ENCODE assay signal across 9 cellular contexts in genomic region chr11:64208086-64208795, GRCh38. TPM values are rescaled to one million over a fixed set of nuclear protein-coding genes. Genes with fewer than 3 reads are reported as not detected.
DNase-seq lines count a peak whose midpoint lies in the region; ATAC-seq and TF ChIP-seq lines count a peak whose summit lies in the region.
"Had no signal": no experiment of that assay in that cellular context is flagged by ENCODE, and none has a peak within 500 bp of the region (broad histone marks: within the 10 kb centered on the region; RNA-seq: fewer than 3 reads in every experiment).

No MANE protein-coding gene starts in this region.

- H3F3A ChIP-seq in SU-DHL-6 (ENCODE audit: insufficient read depth), result peaks cover 15% of the 10 kb centered on the region

- H3K27ac ChIP-seq in SU-DHL-6 (ENCODE audit: low read depth, low read length) (peak overlapping the region; percentile 86), heart right ventricle (peak overlapping the region; percentile 82 to 99 (median 91))

- H3K27me3 ChIP-seq in SU-DHL-6 (ENCODE audit: low read length) (no peaks in the 10 kb centered on the region), heart right ventricle (no peaks in the 10 kb centered on the region), skeletal muscle satellite cell (ENCODE audit: control insufficient read depth, insufficient read depth, low read length) (no peaks in the 10 kb centered on the region), MG63 (no peaks in the 10 kb centered on the region)

- WGBS in heart right ventricle, 2 donors, result 75 to 85% methylated on average over 23 of the region's 23 CpGs

- H3K36me3 ChIP-seq in SU-DHL-6 (ENCODE audit: low read length) (no peaks in the 10 kb centered on the region; the same call in 1 of the 2 replicates), heart right ventricle (peaks cover 0 to 72% (median 18%) of the 10 kb centered on the region in 9 donors), skeletal muscle satellite cell (ENCODE audit: insufficient read depth, low read length) (peaks cover 47% of the 10 kb centered on the region), MG63 (peaks cover 40% of the 10 kb centered on the region)

- TF ChIP-seq CTCF in SU-DHL-6 (IDR thresholded peaks at IDR 0.05; ENCODE audit: insufficient read depth, low read length, poor library complexity, severe bottlenecking), result no peak
- no peak for TF ChIP-seq CTCF in heart right ventricle (IDR thresholded peaks at IDR 0.05)

- peak overlapping the region; percentile 72 for H3K4me3 ChIP-seq in SU-DHL-6 (ENCODE audit: insufficient read depth, low read length, poor library complexity, severe bottlenecking)
- peak overlapping the region in 9 of 10 donors; percentile 28 to 76 (median 51) for H3K4me3 ChIP-seq in heart right ventricle
- peak overlapping the region; percentile 70 for H3K4me3 ChIP-seq in skeletal muscle satellite cell (ENCODE audit: low read length)
- no peak overlapping the region for H3K4me3 ChIP-seq in MG63

- peak; percentile 2 for ATAC-seq in GM19455 (IDR thresholded peaks at IDR 0.05; ENCODE audit: unreplicated experiment)
- peak in 4 of 8 donors; percentile 1 to 15 (median 3) for ATAC-seq in heart right ventricle
- no peak for ATAC-seq in HG03439 (IDR thresholded peaks at IDR 0.05; ENCODE audit: unreplicated experiment)

- H3K9me3 ChIP-seq in SU-DHL-6 (ENCODE audit: insufficient read depth, low read length), result no peaks in the 10 kb centered on the region
- no peaks in the 10 kb centered on the region for H3K9me3 ChIP-seq in heart right ventricle
- no peaks in the 10 kb centered on the region for H3K9me3 ChIP-seq in skeletal muscle satellite cell (replicated peaks; ENCODE audit: low read length)
- no peaks in the 10 kb centered on the region for H3K9me3 ChIP-seq in MG63

- no peak overlapping the region for H2AFZ ChIP-seq in SU-DHL-6 (ENCODE audit: low read depth, low read length, severe bottlenecking)

- intact Hi-C loops in heart right ventricle (cut with DNase I), result loop anchor here in 3 of 10 donors (5.0 kb wide), 2 partner anchors 89 to 94 kb away; partner anchors contain the start of gene CATSPERZ (in 1 of the 3)

- H3K9ac ChIP-seq in SU-DHL-6 (ENCODE audit: low read length) (peak overlapping the region; percentile 89), skeletal muscle satellite cell (ENCODE audit: low read depth, low read length) (peak overlapping the region; percentile 84)

- no peaks in the 10 kb centered on the region; the same call in 1 of the 2 replicates for H3K79me2 ChIP-seq in SU-DHL-6 (ENCODE audit: insufficient read depth, low read length)

- DNase-seq in heart right ventricle (no peak), MG63 (no peak), DMS 273 (lab: John Stamatoyannopoulos, UW; ENCODE audit: unreplicated experiment) (no peak)
- DNase-seq in central memory CD4-positive, alpha-beta T cell, result no peak
- DNase-seq: NCI-H2227 treated with DMSO at 0.1 percent for 48 hours had no signal

- H3K9me2 ChIP-seq in SU-DHL-6 (replicated peaks; ENCODE audit: insufficient read depth, low read length), result no peaks in the 10 kb centered on the region

- H3K4me1 ChIP-seq in heart right ventricle, result peaks cover 7 to 55% (median 39%) of the 10 kb centered on the region in 9 donors
- H3K4me1 ChIP-seq in skeletal muscle satellite cell (ENCODE audit: control insufficient read depth, insufficient read depth, low read length), result peaks cover 47% of the 10 kb centered on the region

- H3K4me2 ChIP-seq in SU-DHL-6 (ENCODE audit: low read depth, low read length, poor library complexity, severe bottlenecking) (peak overlapping the region; percentile 97), skeletal muscle satellite cell (ENCODE audit: low read length) (peak overlapping the region; percentile 88)

- H4K20me1 ChIP-seq in SU-DHL-6 (ENCODE audit: low read depth, low read length), result no peaks in the 10 kb centered on the region

RNA-seq across cellular contexts. Expression of gene FERMT3, which starts 1.7 kb away (rescaled TPM):
- total RNA-seq in heart right ventricle, result 10 to 100 TPM in 1 of 10 donors, 1 to 10 TPM in 9; 2.3 to 30.8 (median 5.4) TPM
- 1 to 10 TPM; 7.5 to 9.2 TPM for polyA plus RNA-seq in heart right ventricle
- 8.6 and 9.4 TPM in 2 replicates for total RNA-seq in skeletal muscle satellite cell (2012; rRNA removed)
- not detected in 2 replicates for total RNA-seq in MG63 (2014; rRNA removed; shearing (Covaris generic); ENCODE audit: low replicate concordance)

RNA-seq across cellular contexts. Expression of gene TRPT1, which starts 17.7 kb away (rescaled TPM):
- total RNA-seq in heart right ventricle, result 10 to 100 TPM; 50.5 to 81.7 (median 61.4) TPM
- polyA plus RNA-seq in heart right ventricle, result 100 to 1,000 TPM in 1 of 2 donors, 10 to 100 TPM in 1; 87.2 to 188 TPM
- total RNA-seq in skeletal muscle satellite cell (2012; rRNA removed), result 27.1 and 29.9 TPM in 2 replicates
- 24.6 and 26.3 TPM in 2 replicates for total RNA-seq in MG63 (2014; rRNA removed; shearing (Covaris generic); ENCODE audit: low replicate concordance)

RNA-seq across cellular contexts. Expression of gene NUDT22, which starts 17.8 kb away (rescaled TPM):
- total RNA-seq in heart right ventricle, result 10 to 100 TPM; 57.3 to 85.6 (median 71.0) TPM
- polyA plus RNA-seq in heart right ventricle, result 10 to 100 TPM; 93.0 to 95.2 TPM
- 71.0 and 82.1 TPM in 2 replicates for total RNA-seq in skeletal muscle satellite cell (2012; rRNA removed)
- total RNA-seq in MG63 (2014; rRNA removed; shearing (Covaris generic); ENCODE audit: low replicate concordance), result 21.5 and 34.2 TPM in 2 replicates

RNA-seq across cellular contexts. Expression of gene DNAJC4, which starts 22.1 kb away (rescaled TPM):
- total RNA-seq in heart right ventricle, result 10 to 100 TPM; 46.6 to 64.7 (median 52.0) TPM
- 100 to 1,000 TPM in 1 of 2 donors, 10 to 100 TPM in 1; 48.0 to 173 TPM for polyA plus RNA-seq in heart right ventricle
- total RNA-seq in skeletal muscle satellite cell (2012; rRNA removed), result 7.9 and 9.4 TPM in 2 replicates
- 1.6 and 3.5 TPM in 2 replicates for total RNA-seq in MG63 (2014; rRNA removed; shearing (Covaris generic); ENCODE audit: low replicate concordance)

RNA-seq across cellular contexts. Expression of gene STIP1, which starts 22.3 kb away (rescaled TPM):
- total RNA-seq in heart right ventricle, result 100 to 1,000 TPM in 1 of 10 donors, 10 to 100 TPM in 9; 67.4 to 105 (median 87.9) TPM
- 100 to 1,000 TPM in 1 of 2 donors, 10 to 100 TPM in 1; 55.3 to 144 TPM for polyA plus RNA-seq in heart right ventricle
- total RNA-seq in skeletal muscle satellite cell (2012; rRNA removed), result 238 and 240 TPM in 2 replicates
- 254 and 287 TPM in 2 replicates for total RNA-seq in MG63 (2014; rRNA removed; shearing (Covaris generic); ENCODE audit: low replicate concordance)
